Comparison of ENCODE assay signal across 18 cellular contexts in the genomic region with DNA sequence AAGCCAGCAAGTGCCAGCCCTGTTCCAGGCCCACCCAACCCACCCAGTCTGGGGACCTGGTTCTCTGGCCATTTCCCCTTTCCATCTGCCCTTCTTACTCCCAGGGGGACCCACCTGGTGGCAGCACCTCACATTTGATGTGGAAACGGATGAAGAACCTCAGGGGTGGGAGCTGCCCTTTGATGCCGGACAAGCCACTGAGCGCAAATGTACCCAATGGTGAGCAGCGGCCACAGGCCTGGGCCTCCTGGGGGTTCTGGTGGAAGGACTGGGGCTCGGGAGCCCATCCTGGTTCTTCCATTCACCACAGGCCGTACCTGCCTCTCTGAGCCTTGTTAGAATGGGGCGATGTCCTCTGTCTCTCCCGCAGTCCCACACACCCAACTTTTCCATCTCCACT.
DNase-seq lines count a peak whose midpoint lies in the region; ATAC-seq and TF ChIP-seq lines count a peak whose summit lies in the region.
"Had no signal": no experiment of that assay in that cellular context is flagged by ENCODE, and none has a peak within 500 bp of the region (broad histone marks: within the 10 kb centered on the region; RNA-seq: fewer than 3 reads in every experiment).

No MANE protein-coding gene starts in this region.

- peak; percentile 39 for DNase-seq in activated CD8-positive, alpha-beta memory T cell treated with anti-CD3 and anti-CD28 coated beads, Interleukin-2, amount 50 U/mL, for 48 hours
- no peak for DNase-seq in activated CD8-positive, alpha-beta memory T cell treated with anti-CD3 and anti-CD28 coated beads, Interleukin-2, amount 50 U/mL, for 4 hours
- DNase-seq in RWPE1 (ENCODE audit: low spot score), result no peak
- DNase-seq in islet precursor cell, result peak; percentile 38
- DNase-seq in type B pancreatic cell (ENCODE audit: extremely low spot score, unreplicated experiment), result peak; percentile 34
- DNase-seq in activated CD4-positive, alpha-beta memory T cell treated with anti-CD3 and anti-CD28 coated beads for 36 hours, result no peak
- DNase-seq: ACHN; C1 segment of cervical spinal cord; Calu3; CD4-positive, alpha-beta T cell; DMS 273 treated with DMSO at 0.1 percent for 48 hours; DMS79; H7 had no signal

- ATAC-seq in HG03095 (IDR thresholded peaks at IDR 0.05; ENCODE audit: unreplicated experiment) (no peak), HG03097 (IDR thresholded peaks at IDR 0.05; ENCODE audit: low FRiP score, unreplicated experiment) (no peak)
- ATAC-seq: GM12878, GM23338 had no signal

- intact Hi-C loops in activated CD4-positive, alpha-beta memory T cell treated with anti-CD3 and anti-CD28 coated beads for 36 hours (cut with micrococcal nuclease), result no loop called here

- no peaks in the 10 kb centered on the region for H3K27me3 Mint-ChIP-seq in type B pancreatic cell
- H3K27me3 Mint-ChIP-seq in activated CD4-positive, alpha-beta memory T cell treated with anti-CD3 and anti-CD28 coated beads for 36 hours, result no peaks in the 10 kb centered on the region
- H3K27me3 Mint-ChIP-seq: CD4-positive, alpha-beta T cell had no signal

- POLR2A ChIA-PET in RWPE1 (lab: Yijun Ruan, JAX; ENCODE audit: low non-redundant PET), result no interaction called here
- POLR2A ChIA-PET in activated CD4-positive, alpha-beta memory T cell treated with anti-CD3 and anti-CD28 coated beads for 36 hours (lab: Charles Lee), result no interaction called here

- peak overlapping the region; percentile 49 for H3K27ac ChIP-seq in RWPE1

- H3K4me1 Mint-ChIP-seq in type B pancreatic cell (ENCODE audit: unreplicated experiment), result peaks cover 11% of the 10 kb centered on the region
- no peaks in the 10 kb centered on the region for H3K4me1 Mint-ChIP-seq in activated CD4-positive, alpha-beta memory T cell treated with anti-CD3 and anti-CD28 coated beads for 36 hours (ENCODE audit: low read depth)
- H3K4me1 Mint-ChIP-seq: B cell, GM23338 had no signal

- peaks cover 15% of the 10 kb centered on the region for H3K36me3 Mint-ChIP-seq in type B pancreatic cell
- peaks cover 3% of the 10 kb centered on the region for H3K36me3 Mint-ChIP-seq in activated CD4-positive, alpha-beta memory T cell treated with anti-CD3 and anti-CD28 coated beads for 36 hours

- no peaks in the 10 kb centered on the region for H3K9me3 Mint-ChIP-seq in type B pancreatic cell
- no peaks in the 10 kb centered on the region for H3K9me3 Mint-ChIP-seq in activated CD4-positive, alpha-beta memory T cell treated with anti-CD3 and anti-CD28 coated beads for 36 hours
- H3K9me3 Mint-ChIP-seq: CD4-positive, alpha-beta T cell; GM23338 had no signal

- H3K27ac Mint-ChIP-seq in type B pancreatic cell, result no peak overlapping the region
- H3K27ac Mint-ChIP-seq in activated CD4-positive, alpha-beta memory T cell treated with anti-CD3 and anti-CD28 coated beads for 36 hours, result no peak overlapping the region
- H3K27ac Mint-ChIP-seq: B cell; CD4-positive, alpha-beta T cell; GM23338 had no signal

- TF ChIP-seq CTCF in RWPE1 (conservative IDR thresholded peaks at IDR 0.05; ENCODE audit: low read depth), result no peak
- TF ChIP-seq CTCF in type B pancreatic cell (conservative IDR thresholded peaks at IDR 0.05), result no peak

- H3K4me3 Mint-ChIP-seq in type B pancreatic cell, result no peak overlapping the region
- H3K4me3 Mint-ChIP-seq in activated CD4-positive, alpha-beta memory T cell treated with anti-CD3 and anti-CD28 coated beads for 36 hours, result no peak overlapping the region
- H3K4me3 Mint-ChIP-seq: B cell; CD4-positive, alpha-beta T cell; GM23338 had no signal

- CTCF ChIA-PET in RWPE1 (lab: Yijun Ruan, JAX), result interaction anchor here (0.8 kb wide), 1 partner anchor 10 kb away, joined by 3 read pairs; no protein-coding TSS in a partner anchor
- CTCF ChIA-PET in activated CD4-positive, alpha-beta memory T cell treated with anti-CD3 and anti-CD28 coated beads for 36 hours (lab: Charles Lee), result no interaction called here

Comparison
In these comparisons a context has a peak if more than half of its experiments do, and no peak if none do; other contexts are left out.
1. DNase-seq: peak in activated CD8-positive, alpha-beta memory T cell treated with anti-CD3 and anti-CD28 coated beads, Interleukin-2, amount 50 U/mL, for 48 hours (single experiment), islet precursor cell (single experiment) and type B pancreatic cell (single experiment); none in activated CD8-positive, alpha-beta memory T cell treated with anti-CD3 and anti-CD28 coated beads, Interleukin-2, amount 50 U/mL, for 4 hours (single experiment), RWPE1 (single experiment) and activated CD4-positive, alpha-beta memory T cell treated with anti-CD3 and anti-CD28 coated beads for 36 hours (single experiment).